ENCODE assay signal across 21 cellular contexts in genomic region chr19:20273951-20274578, GRCh38.
DNase-seq lines count a peak whose midpoint lies in the region; FAIRE-seq and TF ChIP-seq lines count a peak whose summit lies in the region.
"Had no signal": no experiment of that assay in that cellular context is flagged by ENCODE, and none has a peak within 500 bp of the region (broad histone marks: within the 10 kb centered on the region; RNA-seq: fewer than 3 reads in every experiment).

No MANE protein-coding gene starts in this region.

- H3K23ac ChIP-seq in H1 (ENCODE audit: insufficient read length), result no peak overlapping the region

- H2BK20ac ChIP-seq in H1 (ENCODE audit: low read length), result no peak overlapping the region

- H3K79me1 ChIP-seq in H1 (ENCODE audit: low read depth, low read length), result no peaks in the 10 kb centered on the region

- H2AK5ac ChIP-seq in H1 (ENCODE audit: low read depth, low read length), result no peak overlapping the region

- peak overlapping the region in 4 of 11 experiments; percentile 50 to 71 (median 57); a peak in 7 of 22 replicates for H3K27ac ChIP-seq in BLaER1 treated with 17β-estradiol and CSF1 and Interleukin-3, amounts not matched to agents 10 nM and 100 nM
- H3K27ac ChIP-seq in Karpas-422 (ENCODE audit: low read length) (peak overlapping the region; percentile 45; the same call in 1 of the 2 replicates), H1 (ENCODE audit: low read depth, low read length) (no peak overlapping the region), thyroid gland (peak overlapping the region; percentile 68 to 90 (median 87))

- POLR2A ChIA-PET in H1 (lab: Charles Lee; ENCODE audit: partially characterized antibody), result no interaction called here

- peak overlapping the region; percentile 68; the same call in 1 of the 2 replicates for H2BK12ac ChIP-seq in H1 (ENCODE audit: low read depth, low read length)

- H3K79me2 ChIP-seq in Karpas-422 (ENCODE audit: low read length) (no peaks in the 10 kb centered on the region), H1 (ENCODE audit: control insufficient read depth in 1 of 2, insufficient read depth in 2 of 2, low read length in 2 of 2) (no peaks in the 10 kb centered on the region)

- TF ChIP-seq CTCF in H1 (IDR thresholded peaks at IDR 0.05; ENCODE audit: control extremely low read depth in 1 of 3, insufficient read depth in 1 of 3, low read depth in 1 of 3, low read length in 3 of 3) (no peak), thyroid gland (IDR thresholded peaks at IDR 0.05) (no peak), endothelial cell (IDR thresholded peaks at IDR 0.05; ENCODE audit: unreplicated experiment) (no peak)

- CTCF ChIA-PET in H1 (lab: Charles Lee; ENCODE audit: partially characterized antibody), result interaction anchor here (0.6 to 1.5 kb wide), 2 partner anchors 94 to 261 kb away, joined by 3 read pairs; no protein-coding TSS in a partner anchor

- no peaks in the 10 kb centered on the region for H3K23me2 ChIP-seq in H1 (ENCODE audit: low read depth, low read length)

- TF ChIP-seq POLR2A in H1 (IDR thresholded peaks at IDR 0.05; ENCODE audit: control extremely low read depth in 1 of 2, low read depth in 2 of 2, low read length in 2 of 2) (no peak), thyroid gland (IDR thresholded peaks at IDR 0.05) (no peak)

- no peaks in the 10 kb centered on the region for H3K9me2 ChIP-seq in Karpas-422 (replicated peaks; ENCODE audit: insufficient read depth, low read length)
- H3K9me2 ChIP-seq: SK-N-SH had no signal

- intact Hi-C loops in thyroid gland (cut with DNase I), result no loop called here

- FAIRE-seq in H1 (lab: Jason Lieb, UNC), result no peak
- FAIRE-seq: A204.1, D721Med, GM18507 had no signal

- no peak for TF ChIP-seq EP300 in H1 (IDR thresholded peaks at IDR 0.05; ENCODE audit: borderline replicate concordance in 1 of 2, low read depth in 2 of 2, low read length in 2 of 2)

- no peak overlapping the region for H2BK15ac ChIP-seq in H1 (ENCODE audit: low read length)

- H3K27me3 ChIP-seq in BLaER1 treated with 17β-estradiol and CSF1 and Interleukin-3, amounts not matched to agents 10 nM and 100 nM, result no peaks in the 10 kb centered on the region
- H3K27me3 ChIP-seq in Karpas-422 (ENCODE audit: low read length), result no peaks in the 10 kb centered on the region
- no peaks in the 10 kb centered on the region for H3K27me3 ChIP-seq in H1 (replicated peaks in 1 of 4; ENCODE audit: control insufficient read depth in 3 of 4, extremely low read depth in 1 of 4, insufficient read depth in 3 of 4, low read length in 3 of 4)
- H3K27me3 ChIP-seq in thyroid gland, result no peaks in the 10 kb centered on the region

- H2AFZ ChIP-seq in Karpas-422 (ENCODE audit: low read length) (no peak overlapping the region), H1 (ENCODE audit: low read length) (no peak overlapping the region)

- no peak overlapping the region for H3K56ac ChIP-seq in H1 (replicated peaks; ENCODE audit: insufficient read length, low read depth, low read length)

- no peak overlapping the region for H2BK120ac ChIP-seq in H1 (replicated peaks; ENCODE audit: low read depth, low read length)

- H4K5ac ChIP-seq in H1 (ENCODE audit: insufficient read length, low read depth, low read length), result no peak overlapping the region

- H3K4me1 Mint-ChIP-seq in endothelial cell (ENCODE audit: unreplicated experiment), result peaks cover 16% of the 10 kb centered on the region

- no peaks in the 10 kb centered on the region for H3K36me3 ChIP-seq in BLaER1 treated with 17β-estradiol and CSF1 and Interleukin-3, amounts not matched to agents 10 nM and 100 nM
- no peaks in the 10 kb centered on the region for H3K36me3 ChIP-seq in Karpas-422 (ENCODE audit: insufficient read depth, low read length)
- H3K36me3 ChIP-seq in H1 (ENCODE audit: control insufficient read depth in 2 of 4, insufficient read depth in 4 of 4, low read length in 3 of 4), result no peaks in the 10 kb centered on the region
- H3K36me3 ChIP-seq in thyroid gland, result no peaks in the 10 kb centered on the region

- no peak overlapping the region for H3K18ac ChIP-seq in H1 (ENCODE audit: extremely low read depth, low read length)

- WGBS in H1 (ENCODE audit: extremely low coverage in 1 of 2, insufficient coverage in 1 of 2, insufficient read length in 1 of 2, insufficient replicate concordance in 2 of 2, low coverage in 1 of 2, low lambda C conversion rate in 2 of 2, missing lambda C conversion rate in 1 of 2), 2 experiments, result 63% methylated on average over 3 of the region's 4 CpGs; no CpG with 5 or more reads in 1 of the 2 experiments
- 19 to 28% methylated on average over 4 of the region's 4 CpGs for WGBS in thyroid gland, 2 donors

- H3K14ac ChIP-seq in H1 (ENCODE audit: insufficient read length), result no peak overlapping the region

- DNase-seq in Karpas-422 (peak; percentile 53), H1 (ENCODE audit: low read depth in 1 of 2, low spot score in 2 of 2) (no peak), thyroid gland (peak; percentile 87 to 88), anterior cingulate cortex (lab: John Stamatoyannopoulos, UW) (no peak), mesenteric fat pad (ENCODE audit: low spot score) (no peak), endothelial cell (ENCODE audit: low spot score) (no peak)
- DNase-seq: H7, KBM-7, MM.1S, NCI-H1048, NCI-H1694, NCI-H2029 treated with DMSO at 0.1 percent for 48 hours, NCI-H2227 treated with DMSO at 0.1 percent for 48 hours, NCI-H526 treated with DMSO at 0.1 percent for 48 hours, SIG-M5, SK-N-SH, SW 1271 had no signal

- no peaks in the 10 kb centered on the region for H3K27me3 Mint-ChIP-seq in endothelial cell (ENCODE audit: unreplicated experiment)

- no peak for TF ChIP-seq RAD21 in H1 (IDR thresholded peaks at IDR 0.05 in 1 of 2, conservative IDR thresholded peaks at IDR 0.05 in 1 of 2; ENCODE audit: low read depth in 2 of 2, low read length in 2 of 2)

- H3K4me2 ChIP-seq in BLaER1 treated with 17β-estradiol and CSF1 and Interleukin-3, amounts not matched to agents 10 nM and 100 nM, result peak overlapping the region in 8 of 11 experiments; percentile 63 to 86 (median 80); a peak in 16 of 22 replicates
- H3K4me2 ChIP-seq in Karpas-422 (ENCODE audit: low read depth, low read length, poor library complexity, severe bottlenecking) (peak overlapping the region; percentile 42), H1 (ENCODE audit: insufficient read depth in 1 of 2, low read depth in 2 of 2, low read length in 2 of 2) (no peak overlapping the region)
- H3K4me2 ChIP-seq: SK-N-SH had no signal

- H3K9me3 ChIP-seq in BLaER1 treated with 17β-estradiol and CSF1 and Interleukin-3, amounts not matched to agents 10 nM and 100 nM (replicated peaks in 1 of 11), result peaks cover 40 to 59% (median 43%) of the 10 kb centered on the region in 11 experiments
- H3K9me3 ChIP-seq in Karpas-422 (ENCODE audit: low read length) (no peaks in the 10 kb centered on the region), H1 (ENCODE audit: insufficient read depth in 2 of 2, low read depth in 1 of 2, low read length in 1 of 2) (no peaks in the 10 kb centered on the region), thyroid gland (no peaks in the 10 kb centered on the region)
- H3K9me3 ChIP-seq: SK-N-SH had no signal

- no peaks in the 10 kb centered on the region for H3K9me3 Mint-ChIP-seq in endothelial cell (ENCODE audit: unreplicated experiment)

- H3K4me3 ChIP-seq in BLaER1 treated with 17β-estradiol and CSF1 and Interleukin-3, amounts not matched to agents 10 nM and 100 nM, result peak overlapping the region in 2 of 10 experiments; percentile 11 to 32; a peak in 2 of 20 replicates
- H3K4me3 ChIP-seq in Karpas-422 (ENCODE audit: low read length) (no peak overlapping the region), H1 (ENCODE audit: extremely low read depth in 1 of 4, insufficient read depth in 2 of 4, low read depth in 3 of 4, low read length in 4 of 4) (no peak overlapping the region), thyroid gland (replicated peaks in 1 of 3) (no peak overlapping the region)

- no peaks in the 10 kb centered on the region for H3K36me3 Mint-ChIP-seq in endothelial cell (ENCODE audit: low read depth, unreplicated experiment)

- H3K4me1 ChIP-seq in BLaER1 treated with 17β-estradiol and CSF1 and Interleukin-3, amounts not matched to agents 10 nM and 100 nM, result peaks cover 21 to 76% (median 51%) of the 10 kb centered on the region in 10 experiments
- peaks cover 52% of the 10 kb centered on the region for H3K4me1 ChIP-seq in Karpas-422 (ENCODE audit: low read length)
- H3K4me1 ChIP-seq in H1 (replicated peaks in 1 of 4; ENCODE audit: control insufficient read depth in 3 of 4, insufficient read depth in 4 of 4, low read length in 3 of 4), result no peaks in the 10 kb centered on the region
- peaks cover 30 to 59% of the 10 kb centered on the region in 2 donors for H3K4me1 ChIP-seq in thyroid gland

- no peak overlapping the region for H3K4ac ChIP-seq in H1 (replicated peaks; ENCODE audit: insufficient read length, low read depth, low read length)

- H3K9ac ChIP-seq in BLaER1 treated with 17β-estradiol and CSF1 and Interleukin-3, amounts not matched to agents 10 nM and 100 nM, result peak overlapping the region in 1 of 11 experiments; percentile 38; a peak in 2 of 22 replicates
- H3K9ac ChIP-seq in Karpas-422 (ENCODE audit: low read length) (no peak overlapping the region), H1 (replicated peaks in 1 of 4; ENCODE audit: extremely low read depth in 1 of 4, low read depth in 3 of 4, low read length in 3 of 4) (no peak overlapping the region)
- H3K9ac ChIP-seq: SK-N-SH had no signal

- no peak overlapping the region for H3K27ac Mint-ChIP-seq in endothelial cell (ENCODE audit: unreplicated experiment)

- H4K91ac ChIP-seq in H1 (replicated peaks; ENCODE audit: insufficient read length, low read length), result no peak overlapping the region

- no peak overlapping the region for H3K4me3 Mint-ChIP-seq in endothelial cell (ENCODE audit: unreplicated experiment)

- no peak overlapping the region for H2BK5ac ChIP-seq in H1 (ENCODE audit: low read depth, low read length)

- H4K8ac ChIP-seq in H1 (ENCODE audit: extremely low read depth, insufficient read depth, low read length), result no peak overlapping the region

- no peaks in the 10 kb centered on the region for H4K20me1 ChIP-seq in BLaER1 treated with 17β-estradiol and CSF1 and Interleukin-3, amounts not matched to agents 10 nM and 100 nM
- H4K20me1 ChIP-seq in Karpas-422 (ENCODE audit: insufficient read depth, low read depth, low read length) (no peaks in the 10 kb centered on the region), H1 (replicated peaks in 1 of 2; ENCODE audit: control insufficient read depth in 1 of 2, insufficient read depth in 2 of 2, low read length in 2 of 2) (no peaks in the 10 kb centered on the region)

TF ChIP-seq in H1, 55 proteins besides CTCF, POLR2A, EP300 and RAD21:
- TF ChIP-seq SUZ12 (IDR thresholded peaks at IDR 0.05; ENCODE audit: low read length) (no peak), MAFK (IDR thresholded peaks at IDR 0.05; ENCODE audit: low read depth, low read length) (no peak), JUN (IDR thresholded peaks at IDR 0.05; ENCODE audit: low read depth, low read length) (no peak), HDAC2 (IDR thresholded peaks at IDR 0.05; ENCODE audit: borderline replicate concordance in 1 of 2, low read depth in 2 of 2, low read length in 2 of 2) (no peak), GTF2F1 (IDR thresholded peaks at IDR 0.05; ENCODE audit: borderline replicate concordance, low read depth, low read length) (no peak), NRF1 (IDR thresholded peaks at IDR 0.05; ENCODE audit: low read depth, low read length) (no peak), KDM4A (IDR thresholded peaks at IDR 0.05; ENCODE audit: low read depth, low read length, severe bottlenecking) (no peak)

Comparison
In these comparisons a context has a peak if more than half of its experiments do, and no peak if none do; other contexts are left out.
1. H3K4me2 ChIP-seq: peak in BLaER1 treated with 17β-estradiol and CSF1 and Interleukin-3, amounts not matched to agents 10 nM and 100 nM (8 of 11) and Karpas-422 (single experiment); none in H1 (0 of 2).
2. DNase-seq: peak in Karpas-422 (single experiment) and thyroid gland (2 of 2); none in H1 (0 of 2), anterior cingulate cortex (0 of 58), mesenteric fat pad (single experiment) and endothelial cell (single experiment).